In the genomic region with DNA sequence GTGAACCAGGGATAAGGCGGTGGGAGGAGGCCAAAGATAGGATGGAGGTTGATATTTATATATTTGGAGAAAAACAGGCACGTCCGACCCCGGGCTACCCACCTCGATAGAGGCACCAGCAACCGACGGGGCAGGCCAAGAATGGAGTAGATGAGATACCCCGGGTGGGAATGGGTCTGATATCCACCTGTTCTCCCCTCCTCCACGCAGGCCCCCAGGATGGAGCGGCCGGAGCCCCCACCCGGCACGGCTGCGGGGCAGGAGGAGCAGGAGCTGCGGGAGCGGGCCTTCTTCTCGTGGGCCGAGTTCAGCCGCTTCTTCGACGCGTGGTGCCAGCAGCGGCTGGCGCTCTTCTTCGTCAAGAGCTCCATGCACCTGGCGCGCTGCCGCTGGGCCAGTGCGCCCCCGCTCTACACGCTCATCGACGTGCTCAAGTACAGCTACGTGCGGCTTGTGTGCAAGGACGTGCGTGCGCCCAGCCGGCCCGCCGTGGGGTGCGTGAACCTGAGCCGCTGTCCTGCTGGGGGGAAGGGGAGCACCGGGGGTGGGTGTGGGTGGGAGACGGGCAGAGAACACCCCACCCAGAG, we compare ENCODE assay signal across 9 cellular contexts.
DNase-seq lines count a peak whose midpoint lies in the region; ATAC-seq and TF ChIP-seq lines count a peak whose summit lies in the region.
"Had no signal": no experiment of that assay in that cellular context is flagged by ENCODE, and none has a peak within 500 bp of the region (broad histone marks: within the 10 kb centered on the region; RNA-seq: fewer than 3 reads in every experiment).

No MANE protein-coding gene starts in this region.

- no peaks in the 10 kb centered on the region for H3K9me3 ChIP-seq in DND-41 (ENCODE audit: insufficient read depth, low read length, severe bottlenecking)

- no peaks in the 10 kb centered on the region for H3K27me3 Mint-ChIP-seq in central memory CD8-positive, alpha-beta T cell
- H3K27me3 Mint-ChIP-seq in nephron progenitor cell (ENCODE audit: low read depth, poor library complexity), result peaks cover 9% of the 10 kb centered on the region

- TF ChIP-seq CTCF in DND-41 (IDR thresholded peaks at IDR 0.05; ENCODE audit: borderline replicate concordance, extremely low read depth, low read length, poor library complexity, severe bottlenecking), result no peak
- TF ChIP-seq CTCF in nephron progenitor cell (IDR thresholded peaks at IDR 0.05), result no peak

- H3K9ac ChIP-seq in DND-41 (ENCODE audit: low read depth, low read length), result peak overlapping the region; percentile 99

- no peaks in the 10 kb centered on the region for H3K9me3 Mint-ChIP-seq in central memory CD8-positive, alpha-beta T cell
- no peaks in the 10 kb centered on the region for H3K9me3 Mint-ChIP-seq in nephron progenitor cell

- H3K27me3 ChIP-seq in DND-41 (ENCODE audit: insufficient read depth, low read length, poor library complexity), result no peaks in the 10 kb centered on the region

- H3K4me3 Mint-ChIP-seq in central memory CD8-positive, alpha-beta T cell, result peak overlapping the region; percentile 84
- H3K4me3 Mint-ChIP-seq in nephron progenitor cell, result peak overlapping the region; percentile 90

- DNase-seq in DND-41 (no peak), NCI-H1092 treated with DMSO at 0.1 percent for 48 hours (lab: John Stamatoyannopoulos, UW) (peak; percentile 25), nephron progenitor cell (no peak), head of caudate nucleus (no peak), globus pallidus (ENCODE audit: low spot score) (no peak)
- DNase-seq in central memory CD8-positive, alpha-beta T cell (ENCODE audit: low spot score in 2 of 2), result no peak

- peak overlapping the region; percentile 86; the same call in 1 of the 2 replicates for H2AFZ ChIP-seq in DND-41 (ENCODE audit: low read depth, low read length)

- no peak overlapping the region for H3K27ac Mint-ChIP-seq in central memory CD8-positive, alpha-beta T cell (ENCODE audit: low read depth)
- no peak overlapping the region for H3K27ac Mint-ChIP-seq in nephron progenitor cell

- H3K4me1 ChIP-seq in DND-41 (ENCODE audit: insufficient read depth, low read length), result peaks cover 35% of the 10 kb centered on the region

- H3K79me2 ChIP-seq in DND-41 (ENCODE audit: insufficient read depth, low read length), result peaks cover 50% of the 10 kb centered on the region

- H3K4me2 ChIP-seq in DND-41 (ENCODE audit: insufficient read depth, low read length), result peak overlapping the region; percentile 78

- peaks cover 19% of the 10 kb centered on the region for H4K20me1 ChIP-seq in DND-41 (ENCODE audit: insufficient read depth, low read length)

- peaks cover 31% of the 10 kb centered on the region for H3K4me1 Mint-ChIP-seq in central memory CD8-positive, alpha-beta T cell
- peaks cover 37% of the 10 kb centered on the region for H3K4me1 Mint-ChIP-seq in nephron progenitor cell

- peaks cover 37% of the 10 kb centered on the region for H3K36me3 ChIP-seq in DND-41 (ENCODE audit: insufficient read depth, low read length)

- peak overlapping the region in 1 of 2 experiments; percentile 100; a peak in 3 of 4 replicates for H3K4me3 ChIP-seq in DND-41 (ENCODE audit: low read depth in 1 of 2, low read length in 2 of 2)

- H3K27ac ChIP-seq in DND-41 (ENCODE audit: low read length), result peak overlapping the region; percentile 98
- H3K27ac ChIP-seq: epithelial cell of prostate had no signal

- intact Hi-C loops in head of caudate nucleus (cut with DNase I), result loop anchor here (2.0 kb wide), 1 partner anchor 31 kb away; no protein-coding TSS in a partner anchor

- ATAC-seq in DND-41 (ENCODE audit: insufficient read depth, low read depth) (no peak), GM21515 (IDR thresholded peaks at IDR 0.05; ENCODE audit: unreplicated experiment) (no peak), HG02884 (IDR thresholded peaks at IDR 0.05; ENCODE audit: unreplicated experiment) (no peak)
- ATAC-seq in central memory CD8-positive, alpha-beta T cell (replicated peaks; ENCODE audit: extremely low read depth, poor library complexity, severe bottlenecking), result no peak

- H3K36me3 Mint-ChIP-seq in central memory CD8-positive, alpha-beta T cell (ENCODE audit: insufficient read depth), result peaks cover 16% of the 10 kb centered on the region
- H3K36me3 Mint-ChIP-seq in nephron progenitor cell (ENCODE audit: low read depth), result peaks cover 44% of the 10 kb centered on the region
